In genomic region chr2:33441235-33441810, GRCh38 we compare ENCODE assay signal across 8 cellular contexts.
DNase-seq lines count a peak whose midpoint lies in the region; ATAC-seq and TF ChIP-seq lines count a peak whose summit lies in the region.

No MANE protein-coding gene starts in this region.

- in situ Hi-C loops in GM13976 (cut with MboI; ENCODE audit: low sequenced_read_pairs, unreplicated experiment) = no loop called here

- peak; percentile 91 for DNase-seq in Ammon's horn (ENCODE audit: low spot score)
- peak; percentile 67 for DNase-seq in GM13976 (ENCODE audit: low spot score)
- peak; percentile 43 to 58 for DNase-seq in NCI-H524 (lab: John Stamatoyannopoulos, UW)
- peak in 49 of 58 donors; percentile 1 to 85 (median 39) for DNase-seq in anterior cingulate cortex (lab: John Stamatoyannopoulos, UW)
- DNase-seq in hippocampal formation (lab: John Stamatoyannopoulos, UW) = peak; percentile 71 to 92
- peak; percentile 38 for DNase-seq in stimulated activated CD8-positive, alpha-beta memory T cell treated with anti-CD3 and anti-CD28 coated beads, Interleukin-4, amount 100 ng/mL, for 24 hours (ENCODE audit: low read depth)
- DNase-seq in activated effector memory CD4-positive, alpha-beta T cell treated with Interleukin-2 at 50 U/mL for 16 hours = no peak

- TF ChIP-seq CTCF in GM13976 (IDR thresholded peaks at IDR 0.05; ENCODE audit: borderline replicate concordance, control extremely low read depth, extremely low read depth, insufficient read depth, missing control alignments) = peak; percentile 49

- ATAC-seq in HG02943 (IDR thresholded peaks at IDR 0.05; ENCODE audit: low read depth, unreplicated experiment) = peak; percentile 89
